29 cellular contexts compared by ENCODE assay signal in genomic region chr18:70758780-70759179, GRCh38.
"Had no signal": no experiment of that assay in that cellular context is flagged by ENCODE, and none has a peak within 500 bp of the region (broad histone marks: within the 10 kb centered on the region; RNA-seq: fewer than 3 reads in every experiment).

No MANE protein-coding gene starts in this region.

- H3K27me3 ChIP-seq: adrenal gland, ascending aorta, body of pancreas, brain microvascular endothelial cell, breast epithelium, cardiac muscle cell had no signal

- H3K4me1 ChIP-seq: adrenal gland, ascending aorta, body of pancreas, breast epithelium had no signal

- H3K4me3 ChIP-seq: adrenal gland, ascending aorta, body of pancreas, breast epithelium, cardiac muscle cell had no signal

- H3K36me3 ChIP-seq: adrenal gland, ascending aorta, brain microvascular endothelial cell, breast epithelium, cardiac muscle cell had no signal

- H3K9me3 ChIP-seq: adrenal gland, ascending aorta, body of pancreas, breast epithelium had no signal

- H3K27ac ChIP-seq: adrenal gland, ascending aorta, body of pancreas, brain microvascular endothelial cell, breast epithelium, cardiac muscle cell had no signal

- DNase-seq: activated effector memory CD4-positive, alpha-beta T cell treated with anti-CD3 and anti-CD28 coated beads, Interleukin-2, amount 50 U/mL, for 16 hours; activated effector memory CD4-positive, alpha-beta T cell treated with Interleukin-2 at 50 U/mL for 16 hours; activated gamma-delta T cell; activated gamma-delta T cell treated with Interleukin-2 at 50 U/mL for 16 hours; activated naive CD4-positive, alpha-beta T cell; activated naive CD4-positive, alpha-beta T cell treated with anti-CD3 and anti-CD28 coated beads for 36 hours; activated naive CD4-positive, alpha-beta T cell treated with anti-CD3 and anti-CD28 coated beads, Interleukin-2, amount 10 ng/mL, durations not matched to agents 7 days and 5 days; activated naive CD4-positive, alpha-beta T cell treated with anti-CD3 and anti-CD28 coated beads, Interleukin-2, amount 50 U/mL, for 16 hours; activated naive CD4-positive, alpha-beta T cell treated with Interleukin-2 at 50 U/mL for 16 hours; activated naive CD8-positive, alpha-beta T cell treated with anti-CD3 and anti-CD28 coated beads for 36 hours; activated naive CD8-positive, alpha-beta T cell treated with anti-CD3 and anti-CD28 coated beads, Interleukin-2, amount 10 ng/mL, durations not matched to agents 7 days and 5 days; activated naive CD8-positive, alpha-beta T cell treated with anti-CD3 and anti-CD28 coated beads, Interleukin-2, amount 50 U/mL, for 24 hours; activated T-cell treated with anti-CD3 and anti-CD28 coated beads, Interleukin-2, amount 50 U/mL, for 1 hour; activated T-cell treated with anti-CD3 and anti-CD28 coated beads, Interleukin-2, amount 50 U/mL, for 24 hours; activated T-cell treated with anti-CD3 and anti-CD28 coated beads, Interleukin-2, amount 50 U/mL, for 4 hours; activated T-cell treated with anti-CD3 and anti-CD28 coated beads, Interleukin-2, amount 50 U/mL, for 48 hours; activated T-cell treated with anti-CD3 and anti-CD28 coated beads, Interleukin-2, amount 50 U/mL, for 72 hours; adrenal gland; amniotic stem cell; anterior cingulate cortex; aorta; body of pancreas; brain microvascular endothelial cell; caudate nucleus; central memory CD4-positive, alpha-beta T cell; cerebellar nuclear complex had no signal
